10 cellular contexts compared by ENCODE assay signal in genomic region chr19:54286283-54286682, GRCh38. TPM values are rescaled to one million over a fixed set of nuclear protein-coding genes. Genes with fewer than 3 reads are reported as not detected.
"Had no signal": no experiment of that assay in that cellular context is flagged by ENCODE, and none has a peak within 500 bp of the region (broad histone marks: within the 10 kb centered on the region; RNA-seq: fewer than 3 reads in every experiment).

No MANE protein-coding gene starts in this region.

RNA-seq across cellular contexts. Expression of gene LILRB2, which starts 5.4 kb away (rescaled TPM):
- total RNA-seq: activated CD4-positive, alpha-beta memory T cell treated with anti-CD3 and anti-CD28 coated beads for 36 hours; activated CD4-positive, alpha-beta T cell treated with anti-CD3 and anti-CD28 coated beads, Interleukin-2, amount 10 ng/mL, durations not matched to agents 7 days and 5 days; activated naive CD4-positive, alpha-beta T cell treated with anti-CD3 and anti-CD28 coated beads for 36 hours; activated T-helper 17 cell treated with anti-CD3 and anti-CD28 coated beads, Interleukin-2, amount 50 U/mL, for 72 hours; astrocyte; cardiac muscle cell; LHCN-M2; MCF 10A; PC-3; WTC11 had no signal
- polyA plus RNA-seq: cardiac muscle cell had no signal

RNA-seq across cellular contexts. Expression of gene LILRA5, which starts 26.7 kb away (rescaled TPM):
- total RNA-seq: activated CD4-positive, alpha-beta memory T cell treated with anti-CD3 and anti-CD28 coated beads for 36 hours; activated CD4-positive, alpha-beta T cell treated with anti-CD3 and anti-CD28 coated beads, Interleukin-2, amount 10 ng/mL, durations not matched to agents 7 days and 5 days; activated naive CD4-positive, alpha-beta T cell treated with anti-CD3 and anti-CD28 coated beads for 36 hours; activated T-helper 17 cell treated with anti-CD3 and anti-CD28 coated beads, Interleukin-2, amount 50 U/mL, for 72 hours; astrocyte; cardiac muscle cell; LHCN-M2; MCF 10A; PC-3; WTC11 had no signal
- polyA plus RNA-seq: cardiac muscle cell had no signal

RNA-seq across cellular contexts. Expression of gene LILRB5, which starts 29.2 kb away (rescaled TPM):
- total RNA-seq: activated CD4-positive, alpha-beta memory T cell treated with anti-CD3 and anti-CD28 coated beads for 36 hours; activated CD4-positive, alpha-beta T cell treated with anti-CD3 and anti-CD28 coated beads, Interleukin-2, amount 10 ng/mL, durations not matched to agents 7 days and 5 days; activated naive CD4-positive, alpha-beta T cell treated with anti-CD3 and anti-CD28 coated beads for 36 hours; activated T-helper 17 cell treated with anti-CD3 and anti-CD28 coated beads, Interleukin-2, amount 50 U/mL, for 72 hours; astrocyte; cardiac muscle cell; LHCN-M2; MCF 10A; PC-3 had no signal
- polyA plus RNA-seq: cardiac muscle cell had no signal

RNA-seq across cellular contexts. Expression of gene LILRA6, which starts 43.7 kb away (rescaled TPM):
- total RNA-seq: activated naive CD4-positive, alpha-beta T cell treated with anti-CD3 and anti-CD28 coated beads for 36 hours; astrocyte; LHCN-M2; MCF 10A; PC-3; WTC11 had no signal

RNA-seq across cellular contexts. Expression of gene LILRA4, which starts 52.7 kb away (rescaled TPM):
- total RNA-seq: activated CD4-positive, alpha-beta memory T cell treated with anti-CD3 and anti-CD28 coated beads for 36 hours; activated CD4-positive, alpha-beta T cell treated with anti-CD3 and anti-CD28 coated beads, Interleukin-2, amount 10 ng/mL, durations not matched to agents 7 days and 5 days; activated naive CD4-positive, alpha-beta T cell treated with anti-CD3 and anti-CD28 coated beads for 36 hours; activated T-helper 17 cell treated with anti-CD3 and anti-CD28 coated beads, Interleukin-2, amount 50 U/mL, for 72 hours; astrocyte; cardiac muscle cell; LHCN-M2; MCF 10A; PC-3; WTC11 had no signal
- polyA plus RNA-seq: cardiac muscle cell had no signal
